In genomic region chr6:33199687-33200233, GRCh38 we compare ENCODE assay signal across 8 cellular contexts. TPM values are rescaled to one million over a fixed set of nuclear protein-coding genes. Genes with fewer than 3 reads are reported as not detected.
DNase-seq lines count a peak whose midpoint lies in the region; ATAC-seq and TF ChIP-seq lines count a peak whose summit lies in the region.

No MANE protein-coding gene starts in this region.

- H3K27me3 ChIP-seq in CD4-positive, alpha-beta memory T cell (ENCODE audit: insufficient read depth, low read length), result no peaks in the 10 kb centered on the region
- H3K27me3 ChIP-seq in HL-60 (ENCODE audit: insufficient read depth, poor library complexity, severe bottlenecking), result no peaks in the 10 kb centered on the region
- H3K27me3 ChIP-seq in right cardiac atrium (ENCODE audit: control insufficient read depth, insufficient read depth), result no peaks in the 10 kb centered on the region
- H3K27me3 ChIP-seq in sigmoid colon, result no peaks in the 10 kb centered on the region

- TF ChIP-seq POLR2A in Raji (IDR thresholded peaks at IDR 0.05; ENCODE audit: insufficient read depth, low read depth, low read length) (peak; percentile 76), sigmoid colon (IDR thresholded peaks at IDR 0.05) (no peak)

- POLR2A ChIA-PET in CD4-positive, alpha-beta memory T cell (lab: Charles Lee; ENCODE audit: partially characterized antibody), result interaction anchor here (0.6 to 3.8 kb wide), 16 partner anchors 9 to 512 kb away, joined by 3 to 44 read pairs (median 4); partner anchors contain the start of genes B3GALT4, ITPR3, PFDN6 and RGL2
- POLR2A ChIA-PET in activated naive CD8-positive, alpha-beta T cell treated with anti-CD3 and anti-CD28 coated beads, Interleukin-2, amount 10 ng/mL, durations not matched to agents 7 days and 5 days (lab: Charles Lee), result interaction anchor here (0.5 to 1.5 kb wide), 9 partner anchors 9 to 341 kb away, joined by 3 to 9 read pairs (median 3); partner anchors contain the start of genes RGL2, RING1, RPS18 and VPS52

- no peaks in the 10 kb centered on the region for H3K27me3 Mint-ChIP-seq in CD4-positive, alpha-beta memory T cell
- H3K27me3 Mint-ChIP-seq in activated naive CD8-positive, alpha-beta T cell treated with anti-CD3 and anti-CD28 coated beads, Interleukin-2, amount 10 ng/mL, durations not matched to agents 7 days and 5 days, result no peaks in the 10 kb centered on the region

- no peaks in the 10 kb centered on the region for H3K9me3 ChIP-seq in CD4-positive, alpha-beta memory T cell (ENCODE audit: control insufficient read depth in 1 of 2, low read length in 2 of 2)
- H3K9me3 ChIP-seq in right cardiac atrium (ENCODE audit: control insufficient read depth, low read length) (no peaks in the 10 kb centered on the region), sigmoid colon (no peaks in the 10 kb centered on the region)

- peak overlapping the region; percentile 81 to 99 (median 99) for H3K4me3 Mint-ChIP-seq in CD4-positive, alpha-beta memory T cell
- H3K4me3 Mint-ChIP-seq in activated naive CD8-positive, alpha-beta T cell treated with anti-CD3 and anti-CD28 coated beads, Interleukin-2, amount 10 ng/mL, durations not matched to agents 7 days and 5 days, result peak overlapping the region; percentile 96

- WGBS in right cardiac atrium, result 1% methylated on average over 26 of the region's 26 CpGs
- WGBS in sigmoid colon, 2 donors, result 2% methylated on average over 26 of the region's 26 CpGs

- H3K36me3 Mint-ChIP-seq in CD4-positive, alpha-beta memory T cell, result peaks cover 46 to 67% of the 10 kb centered on the region in 2 donors
- peaks cover 42% of the 10 kb centered on the region for H3K36me3 Mint-ChIP-seq in activated naive CD8-positive, alpha-beta T cell treated with anti-CD3 and anti-CD28 coated beads, Interleukin-2, amount 10 ng/mL, durations not matched to agents 7 days and 5 days

- ATAC-seq in GM19395 (IDR thresholded peaks at IDR 0.05; ENCODE audit: unreplicated experiment) (peak; percentile 6), right cardiac atrium (peak; percentile 35 to 59)
- ATAC-seq in activated naive CD8-positive, alpha-beta T cell treated with anti-CD3 and anti-CD28 coated beads, Interleukin-2, amount 10 ng/mL, durations not matched to agents 7 days and 5 days (ENCODE audit: low read depth), result peak; percentile 21

- no peak for TF ChIP-seq EP300 in sigmoid colon (IDR thresholded peaks at IDR 0.05)

- H3K4me3 ChIP-seq in CD4-positive, alpha-beta memory T cell (ENCODE audit: low read length in 2 of 2), result peak overlapping the region; percentile 25 to 99
- H3K4me3 ChIP-seq in HL-60 (replicated peaks; ENCODE audit: insufficient read depth, low read length) (peak overlapping the region; percentile 68), right cardiac atrium (ENCODE audit: low read length) (peak overlapping the region; percentile 85), sigmoid colon (peak overlapping the region; percentile 77 to 90 (median 84))

- TF ChIP-seq CTCF in HL-60 (IDR thresholded peaks at IDR 0.05; ENCODE audit: insufficient read depth, low read length) (no peak), sigmoid colon (IDR thresholded peaks at IDR 0.05) (no peak)

- DNase-seq in CD4-positive, alpha-beta memory T cell, result peak in 2 of 5 donors; percentile 69 to 79
- peak; percentile 78 to 85 for DNase-seq in HL-60 (ENCODE audit: low read depth in 1 of 2, low spot score in 1 of 2)
- DNase-seq in activated naive CD8-positive, alpha-beta T cell treated with anti-CD3 and anti-CD28 coated beads, Interleukin-2, amount 10 ng/mL, durations not matched to agents 7 days and 5 days, result peak; percentile 81
- peak; percentile 79 to 91 (median 89) for DNase-seq in right cardiac atrium
- DNase-seq in sigmoid colon, result peak; percentile 86
- no peak for DNase-seq in central memory CD4-positive, alpha-beta T cell

- H3K27ac ChIP-seq in CD4-positive, alpha-beta memory T cell (ENCODE audit: low read depth, low read length), result peak overlapping the region; percentile 88
- H3K27ac ChIP-seq in HL-60 (replicated peaks) (peak overlapping the region; percentile 97), right cardiac atrium (ENCODE audit: low read length) (peak overlapping the region; percentile 95), sigmoid colon (peak overlapping the region; percentile 91 to 98 (median 96))

- H3K4me1 ChIP-seq in CD4-positive, alpha-beta memory T cell (ENCODE audit: insufficient read depth, low read length), result peaks cover 55% of the 10 kb centered on the region
- H3K4me1 ChIP-seq in right cardiac atrium (ENCODE audit: control insufficient read depth, insufficient read depth, low read length), result peaks cover 9% of the 10 kb centered on the region
- peaks cover 0 to 61% (median 46%) of the 10 kb centered on the region in 4 donors for H3K4me1 ChIP-seq in sigmoid colon

- H3K4me1 Mint-ChIP-seq in CD4-positive, alpha-beta memory T cell, result peaks cover 39 to 75% (median 58%) of the 10 kb centered on the region in 4 donors
- H3K4me1 Mint-ChIP-seq in activated naive CD8-positive, alpha-beta T cell treated with anti-CD3 and anti-CD28 coated beads, Interleukin-2, amount 10 ng/mL, durations not matched to agents 7 days and 5 days, result peaks cover 43% of the 10 kb centered on the region

- peaks cover 38% of the 10 kb centered on the region for H3K36me3 ChIP-seq in CD4-positive, alpha-beta memory T cell (ENCODE audit: insufficient read depth, low read length)
- peaks cover 20 to 57% (median 36%) of the 10 kb centered on the region in 4 donors for H3K36me3 ChIP-seq in sigmoid colon

- H3K9me3 Mint-ChIP-seq in CD4-positive, alpha-beta memory T cell, result peaks cover 0 to 2% (median 0%) of the 10 kb centered on the region in 8 donors
- H3K9me3 Mint-ChIP-seq in activated naive CD8-positive, alpha-beta T cell treated with anti-CD3 and anti-CD28 coated beads, Interleukin-2, amount 10 ng/mL, durations not matched to agents 7 days and 5 days, result no peaks in the 10 kb centered on the region

- H3K27ac Mint-ChIP-seq in CD4-positive, alpha-beta memory T cell, result peak overlapping the region; percentile 79 to 96 (median 90)
- H3K27ac Mint-ChIP-seq in activated naive CD8-positive, alpha-beta T cell treated with anti-CD3 and anti-CD28 coated beads, Interleukin-2, amount 10 ng/mL, durations not matched to agents 7 days and 5 days, result peak overlapping the region; percentile 88

- intact Hi-C loops in CD4-positive, alpha-beta memory T cell (cut with micrococcal nuclease), result loop anchor here (1.0 to 10.0 kb wide), 15 partner anchors 9 to 1535 kb away; partner anchors contain the start of genes BRD2, C6orf47, CSNK2B and CUTA
- intact Hi-C loops in right cardiac atrium (cut with DNase I), result loop anchor here in 1 of 4 donors (5.0 kb wide), 1 partner anchor 37 kb away; no protein-coding TSS in a partner anchor
- intact Hi-C loops in sigmoid colon (cut with DNase I), result loop anchor here (2.0 to 10.0 kb wide), 7 partner anchors 39 to 1005 kb away; partner anchors contain the start of genes BRD2, GPSM3, PBX2 and RPS18

- CTCF ChIA-PET in CD4-positive, alpha-beta memory T cell (lab: Charles Lee; ENCODE audit: partially characterized antibody), result interaction anchor here (0.8 to 4.6 kb wide), 4 partner anchors 9 to 49 kb away, joined by 4 to 55 read pairs (median 14); partner anchors contain the start of gene RING1

RNA-seq across cellular contexts. Expression of gene RXRB, which starts 0.7 kb away (rescaled TPM):
- 10 to 100 TPM; 89.2 to 94.3 TPM for total RNA-seq in CD4-positive, alpha-beta memory T cell
- 10 to 100 TPM in 1 of 2 donors, 1 to 10 TPM in 1; 5.6 to 11.5 TPM for polyA plus RNA-seq in CD4-positive, alpha-beta memory T cell
- 10 to 100 TPM; 54.6 to 60.0 TPM for total RNA-seq in activated naive CD8-positive, alpha-beta T cell treated with anti-CD3 and anti-CD28 coated beads, Interleukin-2, amount 10 ng/mL, durations not matched to agents 7 days and 5 days
- 10 to 100 TPM; 32.8 to 44.8 (median 35.0) TPM for total RNA-seq in right cardiac atrium
- polyA plus RNA-seq in right cardiac atrium, result 31.7 TPM
- 10 to 100 TPM; 27.8 to 32.4 (median 30.4) TPM for total RNA-seq in sigmoid colon
- polyA plus RNA-seq in sigmoid colon, result 10 to 100 TPM; 15.6 to 33.2 (median 16.2) TPM

RNA-seq across cellular contexts. Expression of gene SLC39A7, which starts 0.9 kb away (rescaled TPM):
- 10 to 100 TPM; 40.8 to 40.9 TPM for total RNA-seq in CD4-positive, alpha-beta memory T cell
- polyA plus RNA-seq in CD4-positive, alpha-beta memory T cell, result 10 to 100 TPM; 22.9 to 23.1 TPM
- total RNA-seq in activated naive CD8-positive, alpha-beta T cell treated with anti-CD3 and anti-CD28 coated beads, Interleukin-2, amount 10 ng/mL, durations not matched to agents 7 days and 5 days, result 10 to 100 TPM; 41.7 to 44.8 TPM
- total RNA-seq in right cardiac atrium (100 to 1,000 TPM in 1 of 4 donors, 10 to 100 TPM in 3; 59.0 to 124 (median 81.6) TPM), sigmoid colon (10 to 100 TPM; 48.7 to 52.1 (median 49.8) TPM)
- polyA plus RNA-seq in right cardiac atrium (78.6 TPM), sigmoid colon (100 to 1,000 TPM in 1 of 3 donors, 10 to 100 TPM in 2; 31.2 to 189 (median 31.2) TPM)

RNA-seq across cellular contexts. Expression of gene HSD17B8, which starts 4.7 kb away (rescaled TPM):
- 10 to 100 TPM; 20.2 to 22.3 TPM for total RNA-seq in CD4-positive, alpha-beta memory T cell
- 10 to 100 TPM; 57.4 to 77.3 TPM for polyA plus RNA-seq in CD4-positive, alpha-beta memory T cell
- 10 to 100 TPM; 21.1 to 21.8 TPM for total RNA-seq in activated naive CD8-positive, alpha-beta T cell treated with anti-CD3 and anti-CD28 coated beads, Interleukin-2, amount 10 ng/mL, durations not matched to agents 7 days and 5 days
- total RNA-seq in right cardiac atrium, result 10 to 100 TPM; 16.9 to 20.2 (median 19.1) TPM
- 16.9 TPM for polyA plus RNA-seq in right cardiac atrium
- 10 to 100 TPM in 3 of 4 donors, not detected in 1; 17.3 to 19.0 (median 18.9) TPM for total RNA-seq in sigmoid colon
- polyA plus RNA-seq in sigmoid colon, result 10 to 100 TPM; 18.6 to 27.3 (median 21.3) TPM

RNA-seq across cellular contexts. Expression of gene COL11A2, which starts 7.5 kb away (rescaled TPM):
- total RNA-seq in CD4-positive, alpha-beta memory T cell, result 1 to 10 TPM; 1.2 to 1.6 TPM
- under 1 TPM; 0.40 to 0.49 TPM for polyA plus RNA-seq in CD4-positive, alpha-beta memory T cell
- 1 to 10 TPM in 1 of 2 experiments, under 1 TPM in 1; 1.00 to 1.1 TPM for total RNA-seq in activated naive CD8-positive, alpha-beta T cell treated with anti-CD3 and anti-CD28 coated beads, Interleukin-2, amount 10 ng/mL, durations not matched to agents 7 days and 5 days
- total RNA-seq in right cardiac atrium (1 to 10 TPM; 1.5 to 4.0 (median 2.3) TPM), sigmoid colon (1 to 10 TPM in 1 of 4 donors, under 1 TPM in 2, not detected in 1; 0.16 to 1.4 (median 0.41) TPM)
- polyA plus RNA-seq in right cardiac atrium (3.7 TPM), sigmoid colon (under 1 TPM in 1 of 3 donors, not detected in 2; 0.60 TPM)

RNA-seq across cellular contexts. Expression of gene RING1, which starts 8.5 kb away (rescaled TPM):
- total RNA-seq in CD4-positive, alpha-beta memory T cell, result 10 to 100 TPM; 36.8 to 38.4 TPM
- polyA plus RNA-seq in CD4-positive, alpha-beta memory T cell, result 1 to 10 TPM; 3.4 to 7.8 TPM
- 10 to 100 TPM; 41.2 to 41.8 TPM for total RNA-seq in activated naive CD8-positive, alpha-beta T cell treated with anti-CD3 and anti-CD28 coated beads, Interleukin-2, amount 10 ng/mL, durations not matched to agents 7 days and 5 days
- 10 to 100 TPM; 30.4 to 38.2 (median 34.4) TPM for total RNA-seq in right cardiac atrium
- 33.7 TPM for polyA plus RNA-seq in right cardiac atrium
- total RNA-seq in sigmoid colon, result 10 to 100 TPM; 13.2 to 18.1 (median 17.1) TPM
- polyA plus RNA-seq in sigmoid colon, result 10 to 100 TPM; 27.7 to 36.0 (median 32.7) TPM
